ENCODE assay signal across 16 cellular contexts in the genomic region with DNA sequence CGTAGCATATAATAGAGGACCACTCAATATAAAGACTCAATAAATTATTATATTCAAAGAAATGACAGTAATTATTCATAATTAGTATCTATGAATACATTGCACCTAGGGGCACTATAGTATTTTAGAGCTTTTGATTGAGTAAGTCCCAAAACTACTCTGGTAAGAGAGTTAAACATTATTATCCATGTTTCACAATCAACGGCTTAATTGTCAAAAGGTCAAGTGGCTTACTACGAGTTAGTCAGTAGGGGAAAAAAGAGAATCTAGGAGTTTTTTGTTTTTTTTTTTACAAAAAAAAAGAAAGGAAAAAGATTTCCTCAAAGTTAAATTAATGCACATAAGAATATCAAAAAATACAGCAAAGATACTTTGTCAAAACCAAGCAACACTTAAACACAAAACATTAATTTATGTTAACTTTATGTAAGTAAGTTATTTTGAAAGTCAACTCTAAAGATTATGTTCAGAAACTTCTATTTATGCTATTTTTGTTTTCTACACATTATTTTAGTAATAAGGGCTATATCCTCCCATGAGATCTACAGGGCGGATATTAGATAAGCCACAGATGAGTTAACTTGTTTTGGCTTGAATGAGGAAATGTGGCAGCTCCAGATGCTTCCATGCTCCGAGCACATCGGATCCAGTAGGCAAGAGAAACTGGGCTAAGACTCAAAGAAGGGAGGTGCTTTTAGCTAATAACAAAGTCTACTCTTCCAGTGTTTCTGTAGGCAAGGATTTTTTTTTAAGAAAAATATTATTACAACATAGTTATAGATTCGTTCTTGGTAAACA. TPM values are rescaled to one million over a fixed set of nuclear protein-coding genes. Genes with fewer than 3 reads are reported as not detected.
DNase-seq lines count a peak whose midpoint lies in the region; ATAC-seq, FAIRE-seq and TF ChIP-seq lines count a peak whose summit lies in the region.
"Had no signal": no experiment of that assay in that cellular context is flagged by ENCODE, and none has a peak within 500 bp of the region (broad histone marks: within the 10 kb centered on the region; RNA-seq: fewer than 3 reads in every experiment).

No MANE protein-coding gene starts in this region.

- no peak for TF ChIP-seq EP300 in suprapubic skin (IDR thresholded peaks at IDR 0.05)

- ATAC-seq in HG03045 (IDR thresholded peaks at IDR 0.05; ENCODE audit: unreplicated experiment), result no peak

- H3K9ac ChIP-seq in endothelial cell of umbilical vein (replicated peaks; ENCODE audit: extremely low read depth, insufficient read depth, low read length), result peak overlapping the region; percentile 6

- dilution Hi-C loops in endothelial cell of umbilical vein (cut with MboI; ENCODE audit: extremely low pct_ligation_motif_present, low sequenced_read_pairs), result no loop called here

- no peak for TF ChIP-seq POLR2A in endothelial cell of umbilical vein (IDR thresholded peaks at IDR 0.05; ENCODE audit: low read depth, low read length)
- TF ChIP-seq POLR2A in suprapubic skin (IDR thresholded peaks at IDR 0.05), result no peak

- H3K9me3 ChIP-seq in endothelial cell of umbilical vein (replicated peaks; ENCODE audit: control insufficient read depth, insufficient read depth, low read length) (no peaks in the 10 kb centered on the region), suprapubic skin (no peaks in the 10 kb centered on the region)

- H3K4me1 ChIP-seq in endothelial cell of umbilical vein (ENCODE audit: control insufficient read depth, extremely low read depth, insufficient read depth, low read length), result peaks cover 12% of the 10 kb centered on the region
- peaks cover 14% of the 10 kb centered on the region for H3K4me1 ChIP-seq in suprapubic skin

- no peaks in the 10 kb centered on the region for H3K9me1 ChIP-seq in endothelial cell of umbilical vein (replicated peaks; ENCODE audit: control insufficient read depth, extremely low read depth, insufficient read depth, low read length)

- BruUV-seq in endothelial cell of umbilical vein (replicated peaks; lab: Mats Ljungman, UMichigan), result TSS peak; percentile 40

- whole genome bisulfite sequencing in suprapubic skin, result 20% methylated on average over 7 of the region's 7 CpGs

- peak overlapping the region; percentile 75 for H3K4me2 ChIP-seq in endothelial cell of umbilical vein (ENCODE audit: insufficient read depth, low read length)

- no peaks in the 10 kb centered on the region for H3K79me2 ChIP-seq in endothelial cell of umbilical vein (ENCODE audit: control insufficient read depth, insufficient read depth, low read length)

- POLR2A ChIA-PET in endothelial cell of umbilical vein (lab: Charles Lee), result interaction anchor here (1.2 kb wide), 1 partner anchor 11 kb away, joined by 3 read pairs; no protein-coding TSS in a partner anchor

- no peaks in the 10 kb centered on the region for H3K27me3 ChIP-seq in endothelial cell of umbilical vein (ENCODE audit: control insufficient read depth in 2 of 2, insufficient read depth in 2 of 2, low read length in 2 of 2)
- no peaks in the 10 kb centered on the region for H3K27me3 ChIP-seq in suprapubic skin

- H3K27ac ChIP-seq in endothelial cell of umbilical vein (ENCODE audit: insufficient read depth, low read depth, low read length) (peak overlapping the region; percentile 24), suprapubic skin (peak overlapping the region; percentile 46)
- H3K27ac ChIP-seq: 22Rv1 had no signal

- H3K36me3 ChIP-seq in endothelial cell of umbilical vein (ENCODE audit: control insufficient read depth in 2 of 2, extremely low read depth in 1 of 2, insufficient read depth in 2 of 2, low read length in 2 of 2), result no peaks in the 10 kb centered on the region
- H3K36me3 ChIP-seq in suprapubic skin, result no peaks in the 10 kb centered on the region

- peak overlapping the region; percentile 21 for H2AFZ ChIP-seq in endothelial cell of umbilical vein (ENCODE audit: low read depth, low read length)

- TF ChIP-seq CTCF in endothelial cell of umbilical vein (IDR thresholded peaks at IDR 0.05; ENCODE audit: extremely low read depth in 1 of 2, insufficient read depth in 1 of 2, low read depth in 1 of 2, low read length in 2 of 2) (no peak), suprapubic skin (IDR thresholded peaks at IDR 0.05) (no peak)

- FAIRE-seq in endothelial cell of umbilical vein (lab: Jason Lieb, UNC), result peak; percentile 92

- CTCF ChIA-PET in endothelial cell of umbilical vein (lab: Charles Lee), result interaction anchor here (0.6 to 0.8 kb wide), 2 partner anchors 21 to 40 kb away, joined by 4 to 5 read pairs; no protein-coding TSS in a partner anchor

- no peaks in the 10 kb centered on the region for H4K20me1 ChIP-seq in endothelial cell of umbilical vein (replicated peaks; ENCODE audit: control insufficient read depth, extremely low read depth, insufficient read depth, low read length)

- DNase-seq in DMS 273 (lab: John Stamatoyannopoulos, UW; ENCODE audit: unreplicated experiment) (peak; percentile 40), DMS 273 treated with DMSO at 0.1 percent for 48 hours (lab: John Stamatoyannopoulos, UW) (no peak), endothelial cell of umbilical vein (ENCODE audit: low read depth, low spot score) (peak; percentile 93), kidney tubule cell (ENCODE audit: low spot score) (peak; percentile 42), suprapubic skin (ENCODE audit: low spot score in 2 of 2) (no peak)
- no peak for DNase-seq in stimulated activated CD4-positive, alpha-beta T cell treated with anti-CD3 and anti-CD28 coated beads, Interleukin-4, amount 100 ng/mL, for 1 hour
- no peak for DNase-seq in activated T-cell treated with anti-CD3 and anti-CD28 coated beads, Interleukin-2, amount 50 U/mL, for 1 hour
- DNase-seq: activated CD4-positive, alpha-beta T cell treated with anti-CD3 and anti-CD28 coated beads, Interleukin-2, amount 50 U/mL, for 1 hour; caudate nucleus; DMS53; SW 1271 had no signal

- intact Hi-C loops in endothelial cell of umbilical vein (cut with micrococcal nuclease), result loop anchor here (1.0 kb wide), 1 partner anchor 19 kb away; no protein-coding TSS in a partner anchor

- no peak overlapping the region for H3K4me3 ChIP-seq in endothelial cell of umbilical vein (replicated peaks in 1 of 3; ENCODE audit: insufficient read depth in 1 of 3, low read depth in 1 of 3, low read length in 3 of 3)
- H3K4me3 ChIP-seq in suprapubic skin, result no peak overlapping the region

TF ChIP-seq in endothelial cell of umbilical vein, 7 proteins besides CTCF, POLR2A, EP300 and RAD21:
- TF ChIP-seq JUN (IDR thresholded peaks at IDR 0.05; ENCODE audit: borderline replicate concordance, insufficient read depth, insufficient read length, low read depth), result peak; percentile 46
- no peak for TF ChIP-seq EZH2 (IDR thresholded peaks at IDR 0.05; ENCODE audit: borderline replicate concordance, low read depth, low read length, severe bottlenecking)
- no peak for TF ChIP-seq MYC (IDR thresholded peaks at IDR 0.05; ENCODE audit: low read depth, low read length)
- TF ChIP-seq, protein P1, sequence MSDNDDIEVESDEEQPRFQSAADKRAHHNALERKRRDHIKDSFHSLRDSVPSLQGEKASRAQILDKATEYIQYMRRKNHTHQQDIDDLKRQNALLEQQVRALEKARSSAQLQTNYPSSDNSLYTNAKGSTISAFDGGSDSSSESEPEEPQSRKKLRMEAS (IDR thresholded peaks at IDR 0.05; ENCODE audit: insufficient read depth, insufficient read length), result no peak
- TF ChIP-seq POLR2AphosphoS5 (IDR thresholded peaks at IDR 0.05; ENCODE audit: insufficient read depth, low read depth, low read length), result no peak
- TF ChIP-seq FOS (IDR thresholded peaks at IDR 0.05; ENCODE audit: borderline replicate concordance, insufficient read depth, low read length), result no peak
- TF ChIP-seq GATA2 (IDR thresholded peaks at IDR 0.05; ENCODE audit: insufficient read depth, insufficient read length, low read depth, low read length), result peak; percentile 78

RNA-seq across cellular contexts. Expression of a gene that starts 20.2 kb away (rescaled TPM):
- 202 and 216 TPM in 2 replicates for total RNA-seq in endothelial cell of umbilical vein
- 81.6 and 92.5 TPM in 2 replicates for polyA plus RNA-seq in endothelial cell of umbilical vein
- 93.6 and 105 TPM in 2 replicates for polyA plus RNA-seq in endothelial cell of umbilical vein (2011; cell fraction: cytosol; rRNA removed)
- 151 and 214 TPM in 2 replicates for polyA plus RNA-seq in endothelial cell of umbilical vein (2011; cell fraction: nucleus; rRNA removed)
- 191 and 205 TPM in 2 replicates for polyA plus RNA-seq in endothelial cell of umbilical vein (2012)
- polyA minus RNA-seq in endothelial cell of umbilical vein, result 218 and 293 TPM in 2 replicates
- 22.8 TPM for polyA minus RNA-seq in endothelial cell of umbilical vein (2011; cell fraction: cytosol; rRNA and poly(A)+ RNA removed)
- polyA minus RNA-seq in endothelial cell of umbilical vein (2011; cell fraction: nucleus; rRNA and poly(A)+ RNA removed), result 130 and 167 TPM in 2 replicates
- 100 to 1,000 TPM in 1 of 4 donors, 10 to 100 TPM in 3; 58.3 to 124 (median 77.6) TPM for total RNA-seq in suprapubic skin

RNA-seq across cellular contexts. Expression of a gene that starts 50.0 kb away (rescaled TPM):
- total RNA-seq in endothelial cell of umbilical vein (not detected in 2 replicates), suprapubic skin (not detected)
- polyA plus RNA-seq in endothelial cell of umbilical vein, result 0.11 TPM in 1 of 2 replicates, not detected in the other
- not detected in 2 replicates for polyA plus RNA-seq in endothelial cell of umbilical vein (2011; cell fraction: cytosol; rRNA removed)
- polyA plus RNA-seq in endothelial cell of umbilical vein (2011; cell fraction: nucleus; rRNA removed), result not detected in 2 replicates
- polyA plus RNA-seq in endothelial cell of umbilical vein (2012), result not detected in 2 replicates
- polyA minus RNA-seq in endothelial cell of umbilical vein, result not detected in 2 replicates
- polyA minus RNA-seq in endothelial cell of umbilical vein (2011; cell fraction: cytosol; rRNA and poly(A)+ RNA removed), result not detected
- polyA minus RNA-seq in endothelial cell of umbilical vein (2011; cell fraction: nucleus; rRNA and poly(A)+ RNA removed), result not detected in 2 replicates
- total RNA-seq: activated T-helper 2 cell treated with anti-CD3 and anti-CD28 coated beads, Interferon-gamma antibody, Interleukin-2, Interleukin-4, amounts not matched to agents 10 μg/mL and 5 μg/mL and 100 μg/mL, durations not matched to agents 14 hours and 24 hours and 36 hours; posterior vena cava had no signal
- polyA plus RNA-seq: thymus had no signal

Comparison
In these comparisons a context has a peak if more than half of its experiments do, and no peak if none do; other contexts are left out.
1. DNase-seq: peak in DMS 273 (single experiment), endothelial cell of umbilical vein (single experiment) and kidney tubule cell (single experiment); none in DMS 273 treated with DMSO at 0.1 percent for 48 hours (single experiment), suprapubic skin (0 of 2), stimulated activated CD4-positive, alpha-beta T cell treated with anti-CD3 and anti-CD28 coated beads, Interleukin-4, amount 100 ng/mL, for 1 hour (single experiment) and activated T-cell treated with anti-CD3 and anti-CD28 coated beads, Interleukin-2, amount 50 U/mL, for 1 hour (single experiment).